In the genomic region with DNA sequence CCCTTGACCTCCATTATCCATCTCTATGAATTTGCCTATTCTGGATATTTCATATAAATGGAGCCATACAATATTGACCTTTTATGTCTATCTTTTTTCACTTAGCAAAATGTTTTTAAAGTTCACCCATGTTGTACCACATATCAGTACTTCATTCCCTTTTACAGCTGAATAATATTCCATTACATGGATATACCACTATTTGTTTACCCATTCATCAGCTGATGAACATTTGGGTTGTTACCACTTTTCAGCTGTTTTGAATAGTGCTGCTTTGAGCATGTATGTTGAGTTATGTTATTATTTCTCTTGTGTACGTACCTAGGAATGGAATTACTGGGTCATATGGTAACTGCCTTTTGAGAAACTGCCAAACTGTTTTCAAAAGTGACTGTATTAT, we compare ENCODE assay signal across 30 cellular contexts.
"Had no signal": no experiment of that assay in that cellular context is flagged by ENCODE, and none has a peak within 500 bp of the region (broad histone marks: within the 10 kb centered on the region; RNA-seq: fewer than 3 reads in every experiment).

No MANE protein-coding gene starts in this region.

- H3K36me3 ChIP-seq: ascending aorta, cardiac muscle cell had no signal

- H3K9me3 ChIP-seq: ascending aorta had no signal

- H3K27ac ChIP-seq: ascending aorta, cardiac muscle cell, VCaP had no signal

- H3K27me3 ChIP-seq: ascending aorta, cardiac muscle cell had no signal

- FAIRE-seq: bronchial epithelial cell had no signal

- ATAC-seq: activated CD8-positive, alpha-beta T cell treated with anti-CD3 and anti-CD28 coated beads for 36 hours; activated naive CD8-positive, alpha-beta T cell treated with anti-CD3 and anti-CD28 coated beads, Interleukin-2, amount 50 U/mL, for 24 hours; activated T-cell treated with anti-CD3 and anti-CD28 coated beads, Interleukin-2, amount 50 U/mL, for 4 hours; activated T-cell treated with anti-CD3 and anti-CD28 coated beads, Interleukin-2, amount 50 U/mL, for 72 hours; activated T-helper 17 cell treated with anti-CD3 and anti-CD28 coated beads, Interleukin-2, amount 50 U/mL, for 72 hours had no signal

- H3K4me1 ChIP-seq: ascending aorta had no signal

- DNase-seq: activated B cell treated with CpG ODN at 0.5 μM for 24 hours; activated CD4-positive, alpha-beta memory T cell treated with anti-CD3 and anti-CD28 coated beads for 36 hours; activated CD4-positive, alpha-beta T cell treated with anti-CD3 and anti-CD28 coated beads for 4 hours; activated CD4-positive, alpha-beta T cell treated with anti-CD3 and anti-CD28 coated beads, Interleukin-2, amount 10 ng/mL, durations not matched to agents 24 days and 14 days; activated CD4-positive, alpha-beta T cell treated with anti-CD3 and anti-CD28 coated beads, Interleukin-2, amount 50 U/mL, for 1 hour; activated CD4-positive, alpha-beta T cell treated with anti-CD3 and anti-CD28 coated beads, Interleukin-2, amount 50 U/mL, for 4 hours; activated CD4-positive, CD25-positive, alpha-beta regulatory T cell treated with anti-CD3 and anti-CD28 coated beads, Interleukin-2, amount 50 U/mL, for 72 hours; activated CD8-positive, alpha-beta memory T cell treated with anti-CD3 and anti-CD28 coated beads, Interleukin-2, amount 50 U/mL, for 4 hours; activated CD8-positive, alpha-beta T cell treated with anti-CD3 and anti-CD28 coated beads for 36 hours; activated effector memory CD4-positive, alpha-beta T cell treated with anti-CD3 and anti-CD28 coated beads, Interleukin-2, amount 50 U/mL, for 16 hours; activated gamma-delta T cell treated with Interleukin-2 at 50 U/mL for 16 hours; activated naive CD4-positive, alpha-beta T cell; activated naive CD4-positive, alpha-beta T cell treated with anti-CD3 and anti-CD28 coated beads for 36 hours; activated naive CD8-positive, alpha-beta T cell treated with anti-CD3 and anti-CD28 coated beads, Interleukin-2, amount 10 ng/mL, durations not matched to agents 7 days and 5 days; activated naive CD8-positive, alpha-beta T cell treated with anti-CD3 and anti-CD28 coated beads, Interleukin-2, amount 50 U/mL, for 24 hours; activated T-cell treated with anti-CD3 and anti-CD28 coated beads for 4 hours; activated T-cell treated with anti-CD3 and anti-CD28 coated beads, Interleukin-2, amount 50 U/mL, for 1 hour; activated T-cell treated with anti-CD3 and anti-CD28 coated beads, Interleukin-2, amount 50 U/mL, for 4 hours; activated T-cell treated with anti-CD3 and anti-CD28 coated beads, Interleukin-2, amount 50 U/mL, for 72 hours; amygdala; anterior cingulate cortex; caudate nucleus; cerebellar nuclear complex; T-helper 2 cell; T-helper 9 cell had no signal

- H3K4me3 ChIP-seq: ascending aorta, cardiac muscle cell had no signal
